Comparison of ENCODE assay signal across 16 cellular contexts in genomic region chr3:69770976-69771634, GRCh38. TPM values are rescaled to one million over a fixed set of nuclear protein-coding genes. Genes with fewer than 3 reads are reported as not detected.
DNase-seq lines count a peak whose midpoint lies in the region; ATAC-seq, FAIRE-seq and TF ChIP-seq lines count a peak whose summit lies in the region.
"Had no signal": no experiment of that assay in that cellular context is flagged by ENCODE, and none has a peak within 500 bp of the region (broad histone marks: within the 10 kb centered on the region; RNA-seq: fewer than 3 reads in every experiment).

No MANE protein-coding gene starts in this region.

- H3K4me1 ChIP-seq in A549 (peaks cover 49% of the 10 kb centered on the region), mammary epithelial cell (ENCODE audit: insufficient read depth, low read length) (peaks cover 44% of the 10 kb centered on the region), body of pancreas (peaks cover 10% of the 10 kb centered on the region)
- H3K4me1 ChIP-seq: pancreas had no signal

- TF ChIP-seq POLR2A in A549 (IDR thresholded peaks at IDR 0.05; ENCODE audit: low read length) (no peak), body of pancreas (IDR thresholded peaks at IDR 0.05) (no peak)

- TF ChIP-seq EP300 in A549 (IDR thresholded peaks at IDR 0.05) = no peak

- FAIRE-seq in A549 (lab: Jason Lieb, UNC) = peak; percentile 39
- FAIRE-seq: pancreas had no signal

- dilution Hi-C loops in mammary epithelial cell (cut with HindIII; ENCODE audit: low sequenced_read_pairs) = no loop called here

- intact Hi-C loops in mammary epithelial cell (cut with micrococcal nuclease) (loop anchor here (1.0 kb wide), 1 partner anchor 31 kb away; no protein-coding TSS in a partner anchor), body of pancreas (cut with DNase I) (no loop called here)
- intact Hi-C loops in activated CD8-positive, alpha-beta T cell treated with anti-CD3 and anti-CD28 coated beads for 36 hours (cut with micrococcal nuclease) = no loop called here

- H3K4me2 ChIP-seq in A549 = peak overlapping the region; percentile 63
- no peak overlapping the region for H3K4me2 ChIP-seq in mammary epithelial cell (ENCODE audit: insufficient read depth, low read depth, low read length)

- no peak overlapping the region for H3K27ac Mint-ChIP-seq in activated CD8-positive, alpha-beta T cell treated with anti-CD3 and anti-CD28 coated beads for 36 hours
- H3K27ac Mint-ChIP-seq: activated naive CD4-positive, alpha-beta T cell treated with anti-CD3 and anti-CD28 coated beads, Interleukin-2, amount 50 U/mL, for 24 hours; IgD-negative memory B cell; T-helper 1 cell treated with Interleukin-12 subunit alpha and Interleukin-12 subunit beta and Interleukin-4 antibody, amounts not matched to agents 30 μg/mL and 1 μg/mL, for 36 hours had no signal

- no peak for TF ChIP-seq RAD21 in A549 (conservative IDR thresholded peaks at IDR 0.05 in 1 of 2, IDR thresholded peaks at IDR 0.05 in 1 of 2)

- no peaks in the 10 kb centered on the region for H3K79me2 ChIP-seq in mammary epithelial cell (ENCODE audit: insufficient read depth, low read length)

- BruUV-seq in mammary epithelial cell (replicated peaks; lab: Mats Ljungman, UMichigan) = no TSS peak

- H4K20me1 ChIP-seq in mammary epithelial cell (ENCODE audit: insufficient read depth, low read length) = no peaks in the 10 kb centered on the region

- ATAC-seq in A549 (no peak; a peak in 1 of 6 replicates), body of pancreas (no peak)
- ATAC-seq in activated CD8-positive, alpha-beta T cell treated with anti-CD3 and anti-CD28 coated beads for 36 hours = no peak

- POLR2A ChIA-PET in A549 (lab: Yijun Ruan, JAX) = interaction anchor here (1.0 to 1.1 kb wide), 2 partner anchors 11 to 32 kb away, joined by 3 read pairs; partner anchors contain the start of gene MITF
- POLR2A ChIA-PET in activated CD8-positive, alpha-beta T cell treated with anti-CD3 and anti-CD28 coated beads for 36 hours (lab: Charles Lee) = interaction anchor here (0.6 kb wide), 1 partner anchor 130 kb away, joined by 3 read pairs; no protein-coding TSS in a partner anchor

- H2AFZ ChIP-seq in mammary epithelial cell (ENCODE audit: low read depth, low read length) = no peak overlapping the region

- no peak for TF ChIP-seq CTCF in A549 (IDR thresholded peaks at IDR 0.05)
- no peak for TF ChIP-seq CTCF in mammary epithelial cell (conservative IDR thresholded peaks at IDR 0.05 in 1 of 2, IDR thresholded peaks at IDR 0.05 in 1 of 2; ENCODE audit: extremely low read depth in 1 of 2, insufficient read depth in 1 of 2, low read depth in 1 of 2, low read length in 2 of 2)
- no peak for TF ChIP-seq CTCF in activated CD8-positive, alpha-beta T cell treated with anti-CD3 and anti-CD28 coated beads for 36 hours (IDR thresholded peaks at IDR 0.05)
- no peak for TF ChIP-seq CTCF in body of pancreas (IDR thresholded peaks at IDR 0.05)

- H3K9me3 ChIP-seq in A549 (no peaks in the 10 kb centered on the region), mammary epithelial cell (replicated peaks; ENCODE audit: insufficient read depth, low read length) (no peaks in the 10 kb centered on the region), body of pancreas (no peaks in the 10 kb centered on the region)
- H3K9me3 ChIP-seq: pancreas, thoracic aorta had no signal

- H3K9me3 Mint-ChIP-seq in activated CD8-positive, alpha-beta T cell treated with anti-CD3 and anti-CD28 coated beads for 36 hours = no peaks in the 10 kb centered on the region
- H3K9me3 Mint-ChIP-seq: IgD-negative memory B cell; T-helper 1 cell treated with Interleukin-12 subunit alpha and Interleukin-12 subunit beta and Interleukin-4 antibody, amounts not matched to agents 30 μg/mL and 1 μg/mL, for 36 hours had no signal

- WGBS in A549 (ENCODE audit: missing lambda C conversion rate) = 49% methylated on average over 6 of the region's 6 CpGs
- WGBS in mammary epithelial cell (ENCODE audit: low coverage, missing lambda C conversion rate) = 75% methylated on average over 6 of the region's 6 CpGs
- WGBS in body of pancreas, 2 donors = 78 to 82% methylated on average over 6 of the region's 6 CpGs

- H3K36me3 ChIP-seq in mammary epithelial cell (ENCODE audit: insufficient read depth, low read length) (no peaks in the 10 kb centered on the region), body of pancreas (replicated peaks in 1 of 2; ENCODE audit: insufficient read depth in 1 of 2, low read depth in 2 of 2) (no peaks in the 10 kb centered on the region)
- H3K36me3 ChIP-seq: pancreas, thoracic aorta had no signal

- no peaks in the 10 kb centered on the region for H3K4me1 Mint-ChIP-seq in activated CD8-positive, alpha-beta T cell treated with anti-CD3 and anti-CD28 coated beads for 36 hours (ENCODE audit: low read depth)
- H3K4me1 Mint-ChIP-seq: activated naive CD4-positive, alpha-beta T cell treated with anti-CD3 and anti-CD28 coated beads, Interleukin-2, amount 50 U/mL, for 24 hours; IgD-negative memory B cell had no signal

- H3K9ac ChIP-seq in mammary epithelial cell (ENCODE audit: insufficient read depth, low read length) = no peak overlapping the region

- H3K27me3 Mint-ChIP-seq in activated CD8-positive, alpha-beta T cell treated with anti-CD3 and anti-CD28 coated beads for 36 hours = no peaks in the 10 kb centered on the region
- H3K27me3 Mint-ChIP-seq: activated naive CD4-positive, alpha-beta T cell treated with anti-CD3 and anti-CD28 coated beads, Interleukin-2, amount 50 U/mL, for 24 hours; IgD-negative memory B cell had no signal

- no peak for DNase-seq in A549 (ENCODE audit: low read depth in 1 of 2, low spot score in 1 of 2)
- DNase-seq in HT1080 (ENCODE audit: low read depth) = peak; percentile 64
- DNase-seq in mammary epithelial cell = peak; percentile 52
- DNase-seq in left kidney (ENCODE audit: low read depth, low spot score) = peak; percentile 16
- no peak for DNase-seq in CD1c-positive myeloid dendritic cell (ENCODE audit: extremely low spot score)
- no peak for DNase-seq in HuH-7 (ENCODE audit: low spot score)
- no peak for DNase-seq in activated CD8-positive, alpha-beta T cell treated with anti-CD3 and anti-CD28 coated beads for 36 hours
- no peak for DNase-seq in body of pancreas
- DNase-seq: activated CD4-positive, CD25-positive, alpha-beta regulatory T cell treated with anti-CD3 and anti-CD28 coated beads, Interleukin-2, amount 50 U/mL, for 72 hours; central memory CD4-positive, alpha-beta T cell; NCI-H1417 treated with DMSO at 0.1 percent for 48 hours; pancreas had no signal

- in situ Hi-C loops in mammary epithelial cell (cut with MboI; ENCODE audit: low sequenced_read_pairs in 2 of 2) = no loop called here

- no peak overlapping the region for H3K4me3 ChIP-seq in A549
- no peak overlapping the region for H3K4me3 ChIP-seq in mammary epithelial cell (replicated peaks in 1 of 3; ENCODE audit: insufficient read depth in 1 of 3, low read depth in 2 of 3, low read length in 3 of 3)
- H3K4me3 ChIP-seq in body of pancreas = no peak overlapping the region
- H3K4me3 ChIP-seq: pancreas, thoracic aorta had no signal

- H3K27ac ChIP-seq in A549 (peak overlapping the region; percentile 32 to 50; a peak in 3 of 6 replicates), mammary epithelial cell (ENCODE audit: insufficient read depth, low read depth, low read length) (peak overlapping the region; percentile 73), body of pancreas (peak overlapping the region in 1 of 4 donors; percentile 36)
- H3K27ac ChIP-seq: pancreas, thoracic aorta had no signal

- H3K27me3 ChIP-seq in mammary epithelial cell (ENCODE audit: insufficient read depth, low read length) = no peaks in the 10 kb centered on the region
- no peaks in the 10 kb centered on the region for H3K27me3 ChIP-seq in body of pancreas
- H3K27me3 ChIP-seq: pancreas had no signal

- no peaks in the 10 kb centered on the region for H3K36me3 Mint-ChIP-seq in activated CD8-positive, alpha-beta T cell treated with anti-CD3 and anti-CD28 coated beads for 36 hours (ENCODE audit: low read depth)
- H3K36me3 Mint-ChIP-seq: activated naive CD4-positive, alpha-beta T cell treated with anti-CD3 and anti-CD28 coated beads, Interleukin-2, amount 50 U/mL, for 24 hours; IgD-negative memory B cell had no signal

- H3K4me3 Mint-ChIP-seq in activated CD8-positive, alpha-beta T cell treated with anti-CD3 and anti-CD28 coated beads for 36 hours = no peak overlapping the region
- H3K4me3 Mint-ChIP-seq: activated naive CD4-positive, alpha-beta T cell treated with anti-CD3 and anti-CD28 coated beads, Interleukin-2, amount 50 U/mL, for 24 hours; IgD-negative memory B cell; T-helper 1 cell treated with Interleukin-12 subunit alpha and Interleukin-12 subunit beta and Interleukin-4 antibody, amounts not matched to agents 30 μg/mL and 1 μg/mL, for 36 hours had no signal

- CTCF ChIA-PET in A549 (lab: Yijun Ruan, JAX) = interaction anchor here (1.2 to 1.9 kb wide), 3 partner anchors 11 to 80 kb away, joined by 4 to 7 read pairs (median 5); no protein-coding TSS in a partner anchor
- CTCF ChIA-PET in mammary epithelial cell (lab: Charles Lee; ENCODE audit: low non-redundant PET) = no interaction called here
- CTCF ChIA-PET in activated CD8-positive, alpha-beta T cell treated with anti-CD3 and anti-CD28 coated beads for 36 hours (lab: Charles Lee) = no interaction called here

TF ChIP-seq in A549, 52 proteins besides CTCF, POLR2A, EP300 and RAD21 (continues in another document):
- TF ChIP-seq MAFK (IDR thresholded peaks at IDR 0.05; ENCODE audit: partially characterized antibody) (no peak), EHMT2 (IDR thresholded peaks at IDR 0.05; ENCODE audit: low read depth) (no peak), POLR2AphosphoS2 (conservative IDR thresholded peaks at IDR 0.05; ENCODE audit: low read length) (no peak), KDM1A (IDR thresholded peaks at IDR 0.05; ENCODE audit: low read depth) (no peak)

RNA-seq across cellular contexts. Expression of gene MITF, which starts 31.8 kb away (rescaled TPM):
- polyA plus RNA-seq in A549 (2011; rRNA removed) (15.3 and 15.9 TPM in 2 replicates), A549 (2017; fragmentation: RNase III; extraction: RNeasy Plus Mini Kit Qiagen cat#74134 plus additional on column Dnase treatment) (13.2 to 14.7 TPM (median 14.3 TPM) in 3 replicates), mammary epithelial cell (1.7 TPM)
- 8.3 and 9.3 TPM in 2 replicates for polyA plus RNA-seq in A549 (2012; cell fraction: cytosol; rRNA removed)
- 6.0 and 8.7 TPM in 2 replicates for polyA plus RNA-seq in A549 (2012; cell fraction: nucleus; rRNA removed)
- polyA minus RNA-seq in A549 (2011; rRNA and poly(A)+ RNA removed) = 45.8 and 56.1 TPM in 2 replicates
- total RNA-seq in HT1080 (2014; rRNA removed; shearing (Covaris generic)) = 3.7 and 6.5 TPM in 2 replicates
- polyA plus RNA-seq in HT1080 (2015; cell fraction: cytosol; rRNA removed) = 4.1 and 5.1 TPM in 2 replicates
- 4.0 and 4.8 TPM in 2 replicates for polyA plus RNA-seq in HT1080 (2015; cell fraction: nucleus; rRNA removed)
- total RNA-seq in mammary epithelial cell (1 to 10 TPM; 5.7 to 8.3 TPM), body of pancreas (10 to 100 TPM in 1 of 2 donors, 1 to 10 TPM in 1; 9.3 to 12.2 TPM)
- 0.88 TPM for polyA minus RNA-seq in mammary epithelial cell
- total RNA-seq in activated CD8-positive, alpha-beta T cell treated with anti-CD3 and anti-CD28 coated beads for 36 hours = not detected

Comparison
In these comparisons a context has a peak if more than half of its experiments do, and no peak if none do; other contexts are left out.
1. DNase-seq: peak in HT1080 (single experiment), mammary epithelial cell (single experiment) and left kidney (single experiment); none in A549 (0 of 2), CD1c-positive myeloid dendritic cell (single experiment), HuH-7 (single experiment), activated CD8-positive, alpha-beta T cell treated with anti-CD3 and anti-CD28 coated beads for 36 hours (single experiment) and body of pancreas (0 of 4).